Comparison of ENCODE assay signal across 25 cellular contexts in genomic region chr1:85088408-85088784, GRCh38. TPM values are rescaled to one million over a fixed set of nuclear protein-coding genes. Genes with fewer than 3 reads are reported as not detected.
"Had no signal": no experiment of that assay in that cellular context is flagged by ENCODE, and none has a peak within 500 bp of the region (broad histone marks: within the 10 kb centered on the region; RNA-seq: fewer than 3 reads in every experiment).

No MANE protein-coding gene starts in this region.

- H3K4me3 Mint-ChIP-seq: naive thymus-derived CD8-positive, alpha-beta T cell; stimulated activated memory B cell treated with anti-CD40 and anti-IgM and Interleukin-4, amounts not matched to agents 10 μg/mL and 1 μg/mL and 100 μg/mL, for 72 hours; stimulated activated naive CD8-positive, alpha-beta T cell treated with anti-CD3 and anti-CD28 coated beads, Interleukin-15, Interleukin-2, amounts not matched to agents 100 ng/mL and 50 ng/mL, for 24 hours had no signal

- DNase-seq: cortex of kidney; dorsolateral prefrontal cortex; effector CD8-positive, alpha-beta T cell; heart left ventricle; left colon; mucosa of descending colon; naive thymus-derived CD8-positive, alpha-beta T cell; psoas muscle; retina; right lobe of liver; spleen; stimulated activated CD4-positive, alpha-beta T cell treated with anti-CD3 and anti-CD28 coated beads, Interleukin-15, amount 100 ng/mL, for 24 hours; stimulated activated CD4-positive, alpha-beta T cell treated with anti-CD3 and anti-CD28 coated beads, Interleukin-1b, Interleukin-23, amount 100 ng/mL, for 48 hours; stimulated activated CD4-positive, alpha-beta T cell treated with anti-CD3 and anti-CD28 coated beads, Interleukin-4, amount 100 ng/mL, for 24 hours; testis; upper lobe of right lung had no signal

- H3K27ac Mint-ChIP-seq: naive thymus-derived CD8-positive, alpha-beta T cell; stimulated activated memory B cell treated with anti-CD40 and anti-IgM and Interleukin-4, amounts not matched to agents 10 μg/mL and 1 μg/mL and 100 μg/mL, for 72 hours; stimulated activated naive CD8-positive, alpha-beta T cell treated with anti-CD3 and anti-CD28 coated beads, Interleukin-15, Interleukin-2, amounts not matched to agents 100 ng/mL and 50 ng/mL, for 24 hours had no signal

- H3K9me3 Mint-ChIP-seq: naive thymus-derived CD8-positive, alpha-beta T cell; stimulated activated memory B cell treated with anti-CD40 and anti-IgM and Interleukin-4, amounts not matched to agents 10 μg/mL and 1 μg/mL and 100 μg/mL, for 72 hours; stimulated activated naive CD8-positive, alpha-beta T cell treated with anti-CD3 and anti-CD28 coated beads, Interleukin-15, Interleukin-2, amounts not matched to agents 100 ng/mL and 50 ng/mL, for 24 hours had no signal

- H3K27me3 ChIP-seq: right lobe of liver, testis, tibial nerve, upper lobe of right lung, vagina had no signal

- H3K27me3 Mint-ChIP-seq: stimulated activated memory B cell treated with anti-CD40 and anti-IgM and Interleukin-4, amounts not matched to agents 10 μg/mL and 1 μg/mL and 100 μg/mL, for 72 hours had no signal

- H3K9me3 ChIP-seq: heart left ventricle, mucosa of descending colon, neutrophil, psoas muscle, right lobe of liver, spleen, testis, tibial nerve, upper lobe of right lung, vagina had no signal

- H3K36me3 ChIP-seq: heart left ventricle, neutrophil, right lobe of liver, spleen, tibial nerve, upper lobe of right lung, vagina had no signal

- H3K36me3 Mint-ChIP-seq: stimulated activated memory B cell treated with anti-CD40 and anti-IgM and Interleukin-4, amounts not matched to agents 10 μg/mL and 1 μg/mL and 100 μg/mL, for 72 hours had no signal

- H3K4me1 ChIP-seq: psoas muscle, right lobe of liver, testis, tibial nerve, upper lobe of right lung, vagina had no signal

- H3K27ac ChIP-seq: dorsolateral prefrontal cortex, heart left ventricle, neutrophil, psoas muscle, right lobe of liver, spleen, testis, tibial nerve, upper lobe of right lung, vagina had no signal

- ATAC-seq: esophagus mucosa; heart left ventricle; left colon; mucosa of descending colon; naive thymus-derived CD8-positive, alpha-beta T cell; psoas muscle; right lobe of liver; stimulated activated memory B cell treated with anti-CD40 and anti-IgM and Interleukin-4, amounts not matched to agents 10 μg/mL and 1 μg/mL and 100 μg/mL, for 72 hours; upper lobe of right lung had no signal

- H3K4me3 ChIP-seq: dorsolateral prefrontal cortex, heart left ventricle, mucosa of descending colon, psoas muscle, right lobe of liver, spleen, testis, tibial nerve, upper lobe of right lung, vagina had no signal

RNA-seq across cellular contexts. Expression of gene MCOLN3, which starts 40.1 kb away (rescaled TPM):
- total RNA-seq: frontal cortex; glomerular endothelial cell; lung microvascular endothelial cell; naive thymus-derived CD8-positive, alpha-beta T cell had no signal
